Comparison of ENCODE assay signal across 8 cellular contexts in the genomic region with DNA sequence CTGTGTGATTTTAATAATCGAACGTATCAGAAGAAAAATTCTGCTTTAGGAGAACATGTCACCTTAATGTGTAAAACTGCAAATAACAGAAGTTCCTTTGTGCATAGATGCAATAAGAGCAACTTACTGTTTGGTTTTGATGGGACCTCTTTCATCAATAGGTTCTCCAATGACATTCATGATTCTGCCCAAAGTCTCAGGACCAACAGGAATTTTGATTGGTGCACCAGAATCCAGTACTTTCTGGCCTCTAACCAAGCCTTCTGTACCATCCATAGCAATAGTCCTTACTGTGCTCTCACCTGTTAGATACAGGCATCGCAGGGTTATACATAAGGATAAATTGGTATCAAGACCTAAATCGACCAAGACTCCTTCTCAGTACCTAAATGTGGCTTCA. TPM values are rescaled to one million over a fixed set of nuclear protein-coding genes. Genes with fewer than 3 reads are reported as not detected.
DNase-seq lines count a peak whose midpoint lies in the region; ATAC-seq and TF ChIP-seq lines count a peak whose summit lies in the region.

No MANE protein-coding gene starts in this region.

- H3F3A ChIP-seq in PC-9 (ENCODE audit: insufficient read depth, low read depth) = peaks cover 42% of the 10 kb centered on the region

- no peak for ATAC-seq in DND-41 (ENCODE audit: insufficient read depth, low read depth)
- no peak for ATAC-seq in GM21529 (IDR thresholded peaks at IDR 0.05; ENCODE audit: unreplicated experiment)

- 29 to 45% (median 34%) methylated on average over 4 of the region's 4 CpGs for WGBS in ovary, 3 donors

- intact Hi-C loops in PC-9 (cut with micrococcal nuclease; ENCODE audit: unreplicated experiment) = no loop called here
- intact Hi-C loops in ovary (cut with DNase I) = loop anchor here in 1 of 4 donors (2.0 kb wide), 1 partner anchor 80 kb away; a partner anchor contains a TSS

- H3K36me3 ChIP-seq in DND-41 (ENCODE audit: insufficient read depth, low read length) (peaks cover 60% of the 10 kb centered on the region), PC-9 (ENCODE audit: low read depth) (peaks cover 37% of the 10 kb centered on the region), ovary (no peaks in the 10 kb centered on the region)

- no peaks in the 10 kb centered on the region for H3K27me3 ChIP-seq in DND-41 (ENCODE audit: insufficient read depth, low read length, poor library complexity)
- no peaks in the 10 kb centered on the region for H3K27me3 ChIP-seq in PC-9 (ENCODE audit: insufficient read depth, low read depth)
- H3K27me3 ChIP-seq in ovary = no peaks in the 10 kb centered on the region

- TF ChIP-seq EP300 in ovary (IDR thresholded peaks at IDR 0.05) = no peak

- POLR2A ChIA-PET in PC-9 (lab: Charles Lee; ENCODE audit: unreplicated experiment) = no interaction called here

- TF ChIP-seq POLR2A in ovary (IDR thresholded peaks at IDR 0.05) = no peak

- H2AFZ ChIP-seq in DND-41 (ENCODE audit: low read depth, low read length) (no peak overlapping the region), PC-9 (no peak overlapping the region)

- H3K9me3 ChIP-seq in DND-41 (ENCODE audit: insufficient read depth, low read length, severe bottlenecking) (no peaks in the 10 kb centered on the region), PC-9 (ENCODE audit: insufficient read depth, low read depth) (no peaks in the 10 kb centered on the region), ovary (no peaks in the 10 kb centered on the region)

- H3K9me2 ChIP-seq in PC-9 (ENCODE audit: insufficient read depth) = no peaks in the 10 kb centered on the region

- peak overlapping the region; percentile 95 for H3K9ac ChIP-seq in DND-41 (ENCODE audit: low read depth, low read length)

- DNase-seq in DND-41 (no peak), PC-9 (no peak), epithelial cell of proximal tubule (ENCODE audit: low read depth) (no peak), ovary (no peak), NCI-H524 (lab: John Stamatoyannopoulos, UW) (no peak), NCI-H2196 (lab: John Stamatoyannopoulos, UW; ENCODE audit: unreplicated experiment) (no peak), NCI-H2081 treated with DMSO at 0.1 percent for 48 hours (lab: John Stamatoyannopoulos, UW) (no peak)

- H3K4me1 ChIP-seq in DND-41 (ENCODE audit: insufficient read depth, low read length) (peaks cover 32% of the 10 kb centered on the region), PC-9 (replicated peaks; ENCODE audit: insufficient read depth) (peaks cover 18% of the 10 kb centered on the region), ovary (ENCODE audit: insufficient read depth) (peaks cover 4% of the 10 kb centered on the region)

- H3K4me2 ChIP-seq in DND-41 (ENCODE audit: insufficient read depth, low read length) = peak overlapping the region; percentile 92
- H3K4me2 ChIP-seq in PC-9 = peak overlapping the region; percentile 89

- BruUV-seq in PC-9 (replicated peaks; lab: Mats Ljungman, UMichigan) = no TSS peak

- TF ChIP-seq CTCF in DND-41 (IDR thresholded peaks at IDR 0.05; ENCODE audit: borderline replicate concordance, extremely low read depth, low read length, poor library complexity, severe bottlenecking) (no peak), PC-9 (conservative IDR thresholded peaks at IDR 0.05) (no peak), epithelial cell of proximal tubule (conservative IDR thresholded peaks at IDR 0.05; ENCODE audit: low read depth, low read length) (no peak), ovary (IDR thresholded peaks at IDR 0.05) (no peak)

- CTCF ChIA-PET in PC-9 (lab: Charles Lee) = no interaction called here

- H3K79me2 ChIP-seq in DND-41 (ENCODE audit: insufficient read depth, low read length) = peaks cover 51% of the 10 kb centered on the region
- H3K79me2 ChIP-seq in PC-9 (ENCODE audit: low read depth) = peaks cover 49% of the 10 kb centered on the region

- H4K20me1 ChIP-seq in DND-41 (ENCODE audit: insufficient read depth, low read length) (peaks cover 35% of the 10 kb centered on the region), PC-9 (ENCODE audit: insufficient read depth) (peaks cover 36% of the 10 kb centered on the region)

- peak overlapping the region; percentile 94 to 95 for H3K4me3 ChIP-seq in DND-41 (ENCODE audit: low read depth in 1 of 2, low read length in 2 of 2)
- peak overlapping the region; percentile 94 for H3K4me3 ChIP-seq in PC-9
- peak overlapping the region; percentile 86 for H3K4me3 ChIP-seq in epithelial cell of proximal tubule (ENCODE audit: low read depth, low read length)
- H3K4me3 ChIP-seq in ovary = peak overlapping the region; percentile 97

- H3K27ac ChIP-seq in DND-41 (ENCODE audit: low read length) (peak overlapping the region; percentile 97), PC-9 (no peak overlapping the region), ovary (peak overlapping the region in 1 of 2 donors; percentile 86)

RNA-seq across cellular contexts. Expression of a gene that starts 1.1 kb away (rescaled TPM):
- total RNA-seq in PC-9 (2021) (506 and 587 TPM in 2 replicates), epithelial cell of proximal tubule (569 and 705 TPM in 2 replicates), ovary (100 to 1,000 TPM; 201 to 334 (median 273) TPM)
- polyA plus RNA-seq in ovary = 100 to 1,000 TPM; 237 to 809 TPM

RNA-seq across cellular contexts. Expression of a gene that starts 14.5 kb away (rescaled TPM):
- 99.5 and 115 TPM in 2 replicates for total RNA-seq in PC-9 (2021)
- total RNA-seq in epithelial cell of proximal tubule = 41.5 and 43.1 TPM in 2 replicates
- 100 to 1,000 TPM in 2 of 7 donors, 10 to 100 TPM in 5; 49.4 to 105 (median 77.5) TPM for total RNA-seq in ovary
- polyA plus RNA-seq in ovary = 10 to 100 TPM; 38.3 to 93.6 TPM

RNA-seq across cellular contexts. Expression of a gene that starts 43.4 kb away (rescaled TPM):
- total RNA-seq in PC-9 (2021) (227 and 322 TPM in 2 replicates), epithelial cell of proximal tubule (110 and 203 TPM in 2 replicates), ovary (100 to 1,000 TPM; 109 to 328 (median 212) TPM)
- 100 to 1,000 TPM; 215 to 299 TPM for polyA plus RNA-seq in ovary
